Comparison of ENCODE assay signal across 5 cellular contexts in genomic region chr11:134979089-134979457, GRCh38.
DNase-seq lines count a peak whose midpoint lies in the region; ATAC-seq and TF ChIP-seq lines count a peak whose summit lies in the region.
"Not testable (repeated sequence)": the region's sequence is repeated elsewhere in the genome, so short reads cannot be mapped to it uniquely, and the experiment has no call there.

No MANE protein-coding gene starts in this region.

- H2AK5ac ChIP-seq in neuronal stem cell (ENCODE audit: low read depth, low read length), result not testable (repeated sequence)

- DNase-seq in HCT116 (ENCODE audit: low read depth, low spot score); neuronal stem cell (ENCODE audit: low spot score): not testable (repeated sequence)
- DNase-seq in SW480 (ENCODE audit: low spot score) (peak; percentile 54), esophagus muscularis mucosa (ENCODE audit: extremely low spot score) (peak; percentile 70)

- H3K4me3 ChIP-seq in HCT116 (replicated peaks in 1 of 2; ENCODE audit: low read depth in 1 of 2, low read length in 2 of 2); esophagus muscularis mucosa; neuronal stem cell (ENCODE audit: low read length in 2 of 2): not testable (repeated sequence)

- H3K23ac ChIP-seq in neuronal stem cell (ENCODE audit: low read depth, low read length, poor library complexity), result peak overlapping the region; percentile 5

- TF ChIP-seq EP300 in esophagus muscularis mucosa (IDR thresholded peaks at IDR 0.05), result not testable (repeated sequence)

- POLR2A ChIA-PET in HCT116 (lab: Charles Lee), result not testable (repeated sequence)

- H3K9me3 ChIP-seq in HCT116 (ENCODE audit: control insufficient read depth in 1 of 2, insufficient read depth in 1 of 2, low read depth in 1 of 2, low read length in 2 of 2); esophagus muscularis mucosa; neuronal stem cell (replicated peaks in 1 of 2; ENCODE audit: control insufficient read depth in 2 of 2, insufficient read depth in 1 of 2, low read depth in 1 of 2, low read length in 2 of 2): not testable (repeated sequence)

- CTCF ChIA-PET in HCT116 (lab: Charles Lee), result not testable (repeated sequence)

- 92% methylated on average over 12 of the region's 12 CpGs for WGBS in esophagus muscularis mucosa
- no CpG with 5 or more reads among the region's 12 CpGs for WGBS in neuronal stem cell (ENCODE audit: extremely low coverage in 2 of 2, insufficient read length in 2 of 2, insufficient replicate concordance in 1 of 2), 2 donors

- H3K27me3 ChIP-seq in HCT116 (ENCODE audit: insufficient read depth, low read length); neuronal stem cell (ENCODE audit: control insufficient read depth in 3 of 3, insufficient read depth in 3 of 3, low read depth in 1 of 3, low read length in 3 of 3): not testable (repeated sequence)
- H3K27me3 ChIP-seq in esophagus muscularis mucosa, result peaks cover 0 to 34% (median 0%) of the 10 kb centered on the region in 4 donors

- H3K79me2 ChIP-seq in HCT116 (ENCODE audit: insufficient read depth, low read length), result not testable (repeated sequence)

- H3K4ac ChIP-seq in neuronal stem cell (ENCODE audit: low read length), result not testable (repeated sequence)

- H3K9ac ChIP-seq in HCT116 (ENCODE audit: low read length); neuronal stem cell (ENCODE audit: low read depth, low read length, poor library complexity): not testable (repeated sequence)

- H3K36me3 ChIP-seq in HCT116 (ENCODE audit: control insufficient read depth in 1 of 2, insufficient read depth in 2 of 2, low read length in 2 of 2); esophagus muscularis mucosa; neuronal stem cell (replicated peaks in 1 of 2; ENCODE audit: control insufficient read depth in 2 of 2, insufficient read depth in 2 of 2, low read length in 2 of 2): not testable (repeated sequence)

- not testable (repeated sequence) for H2AFZ ChIP-seq in HCT116 (ENCODE audit: low read depth, low read length, poor library complexity, severe bottlenecking); neuronal stem cell (ENCODE audit: low read length)

- not testable (repeated sequence) for H2BK12ac ChIP-seq in neuronal stem cell (ENCODE audit: low read length)

- ATAC-seq in HCT116, result not testable (repeated sequence)

- H4K20me1 ChIP-seq in HCT116 (ENCODE audit: insufficient read depth), result not testable (repeated sequence)

- not testable (repeated sequence) for H3K18ac ChIP-seq in neuronal stem cell (ENCODE audit: low read length)

- RAD21 ChIA-PET in HCT116 (lab: Charles Lee; ENCODE audit: low non-redundant PET in 1 of 2, low total read pairs in 2 of 2, uncharacterized antibody in 2 of 2, unreplicated experiment in 2 of 2), result not testable (repeated sequence)

- not testable (repeated sequence) for TF ChIP-seq CTCF in HCT116 (IDR thresholded peaks at IDR 0.05 in 2 of 3, conservative IDR thresholded peaks at IDR 0.05 in 1 of 3; ENCODE audit: borderline replicate concordance in 1 of 3, insufficient read depth in 1 of 3, low read depth in 2 of 3, low read length in 2 of 3); VCaP (conservative IDR thresholded peaks at IDR 0.05); esophagus muscularis mucosa (IDR thresholded peaks at IDR 0.05)

- not testable (repeated sequence) for TF ChIP-seq RAD21 in HCT116 (IDR thresholded peaks at IDR 0.05; ENCODE audit: low read depth)

- BruUV-seq in HCT116 (replicated peaks; lab: Mats Ljungman, UMichigan), result not testable (repeated sequence)

- H4K91ac ChIP-seq in neuronal stem cell (ENCODE audit: low read depth, low read length, poor library complexity), result not testable (repeated sequence)

- H4K8ac ChIP-seq in neuronal stem cell (ENCODE audit: low read depth, low read length), result not testable (repeated sequence)

- not testable (repeated sequence) for TF ChIP-seq POLR2A in HCT116 (IDR thresholded peaks at IDR 0.05; ENCODE audit: borderline replicate concordance, extremely low read depth, insufficient read depth, insufficient read length); esophagus muscularis mucosa (IDR thresholded peaks at IDR 0.05; ENCODE audit: low read depth)

- not testable (repeated sequence) for H2BK120ac ChIP-seq in neuronal stem cell (ENCODE audit: low read depth, low read length)

- H3K27ac ChIP-seq in HCT116 (ENCODE audit: low read depth, low read length); esophagus muscularis mucosa (replicated peaks in 1 of 4); neuronal stem cell (replicated peaks; ENCODE audit: low read length): not testable (repeated sequence)
- peak overlapping the region; percentile 31 for H3K27ac ChIP-seq in VCaP

- H2BK15ac ChIP-seq in neuronal stem cell (ENCODE audit: low read length), result peak overlapping the region; percentile 85

- not testable (repeated sequence) for H3K4me1 ChIP-seq in HCT116 (ENCODE audit: control insufficient read depth in 1 of 2, insufficient read depth in 2 of 2, low read length in 2 of 2); esophagus muscularis mucosa; neuronal stem cell (ENCODE audit: control insufficient read depth in 2 of 2, insufficient read depth in 1 of 2, low read depth in 1 of 2, low read length in 2 of 2)

- intact Hi-C loops in HCT116 (cut with micrococcal nuclease); esophagus muscularis mucosa (cut with DNase I): not testable (repeated sequence)

- not testable (repeated sequence) for H3K14ac ChIP-seq in neuronal stem cell (ENCODE audit: low read length)

- not testable (repeated sequence) for H2BK5ac ChIP-seq in neuronal stem cell (ENCODE audit: low read length)

- H3K79me1 ChIP-seq in neuronal stem cell (ENCODE audit: low read depth, low read length), result not testable (repeated sequence)

- H3K9me2 ChIP-seq in HCT116 (ENCODE audit: insufficient read depth), result not testable (repeated sequence)

- 0 out of 2 replicates have a peak overlapping the region, but pooled peaks have one; percentile 14 for H3K4me2 ChIP-seq in HCT116 (ENCODE audit: low read length)
- H3K4me2 ChIP-seq in neuronal stem cell (ENCODE audit: insufficient read depth, low read length, poor library complexity, severe bottlenecking), result not testable (repeated sequence)
